ENCODE assay signal across 13 cellular contexts in genomic region chr11:133952199-133953190, GRCh38. TPM values are rescaled to one million over a fixed set of nuclear protein-coding genes. Genes with fewer than 3 reads are reported as not detected.
DNase-seq lines count a peak whose midpoint lies in the region; ATAC-seq, FAIRE-seq and TF ChIP-seq lines count a peak whose summit lies in the region.
"Had no signal": no experiment of that assay in that cellular context is flagged by ENCODE, and none has a peak within 500 bp of the region (broad histone marks: within the 10 kb centered on the region; RNA-seq: fewer than 3 reads in every experiment).

No MANE protein-coding gene starts in this region.

- no peak overlapping the region for H2BK5ac ChIP-seq in IMR-90 (ENCODE audit: low read depth, low read length, poor library complexity, severe bottlenecking)

- no peak overlapping the region for H3K4me2 ChIP-seq in IMR-90 (ENCODE audit: low read depth, low read length)
- H3K4me2 ChIP-seq in endothelial cell of umbilical vein (ENCODE audit: insufficient read depth, low read length) = no peak overlapping the region

- no peak overlapping the region for H4K5ac ChIP-seq in IMR-90 (ENCODE audit: low read depth, low read length)

- H4K20me1 ChIP-seq in IMR-90 (ENCODE audit: insufficient read depth, low read length) = no peaks in the 10 kb centered on the region
- no peaks in the 10 kb centered on the region for H4K20me1 ChIP-seq in endothelial cell of umbilical vein (replicated peaks; ENCODE audit: control insufficient read depth, extremely low read depth, insufficient read depth, low read length)

- H2AK9ac ChIP-seq in IMR-90 (replicated peaks; ENCODE audit: low read depth, low read length, poor library complexity) = no peak overlapping the region

- H3K79me1 ChIP-seq in IMR-90 (ENCODE audit: low read depth in 1 of 2, low read length in 2 of 2) = no peaks in the 10 kb centered on the region

- H4K91ac ChIP-seq in IMR-90 (ENCODE audit: insufficient read depth, low read depth, low read length) = no peak overlapping the region

- H3K23ac ChIP-seq in IMR-90 (ENCODE audit: low read depth, low read length) = no peak overlapping the region

- H4K8ac ChIP-seq in IMR-90 (ENCODE audit: low read depth in 2 of 2, low read length in 2 of 2) = no peak overlapping the region

- WGBS in IMR-90 (ENCODE audit: extremely low coverage in 2 of 2, insufficient read length in 1 of 2), 2 experiments = 70% methylated on average over 3 of the region's 10 CpGs; no CpG with 5 or more reads in 1 of the 2 experiments

- POLR2A ChIA-PET in IMR-90 (lab: Charles Lee; ENCODE audit: unreplicated experiment) = no interaction called here
- POLR2A ChIA-PET in endothelial cell of umbilical vein (lab: Charles Lee) = no interaction called here

- no peak overlapping the region for H3K18ac ChIP-seq in IMR-90 (ENCODE audit: low read depth, low read length)

- H3K36me3 ChIP-seq in BE2C = no peaks in the 10 kb centered on the region
- no peaks in the 10 kb centered on the region for H3K36me3 ChIP-seq in IMR-90 (ENCODE audit: control insufficient read depth, insufficient read depth, low read length)
- H3K36me3 ChIP-seq in endothelial cell of umbilical vein (ENCODE audit: control insufficient read depth in 2 of 2, extremely low read depth in 1 of 2, insufficient read depth in 2 of 2, low read length in 2 of 2) = no peaks in the 10 kb centered on the region
- H3K36me3 ChIP-seq: brain microvascular endothelial cell had no signal

- no peaks in the 10 kb centered on the region for H3K79me2 ChIP-seq in endothelial cell of umbilical vein (ENCODE audit: control insufficient read depth, insufficient read depth, low read length)

- H3K9me1 ChIP-seq in IMR-90 (ENCODE audit: insufficient read depth, low read length) = no peaks in the 10 kb centered on the region
- no peaks in the 10 kb centered on the region for H3K9me1 ChIP-seq in endothelial cell of umbilical vein (replicated peaks; ENCODE audit: control insufficient read depth, extremely low read depth, insufficient read depth, low read length)

- no peak overlapping the region for H3K14ac ChIP-seq in IMR-90 (replicated peaks; ENCODE audit: low read depth, low read length)

- intact Hi-C loops in IMR-90 (cut with micrococcal nuclease) (no loop called here), endothelial cell of umbilical vein (cut with micrococcal nuclease) (no loop called here)

- peaks cover 86% of the 10 kb centered on the region for H3K4me1 Mint-ChIP-seq in nephron progenitor cell

- in situ Hi-C loops in IMR-90 (cut with MboI; ENCODE audit: low sequenced_read_pairs) = no loop called here

- H2AFZ ChIP-seq in IMR-90 (replicated peaks; ENCODE audit: low read length, poor library complexity) (peak overlapping the region; percentile 56), endothelial cell of umbilical vein (ENCODE audit: low read depth, low read length) (no peak overlapping the region)

- no peak overlapping the region for H2AK5ac ChIP-seq in IMR-90 (ENCODE audit: low read depth, low read length)

- no peak overlapping the region for H3K56ac ChIP-seq in IMR-90 (ENCODE audit: extremely low read depth, insufficient read depth, low read length)

- no peaks in the 10 kb centered on the region for H3K9me3 ChIP-seq in BE2C
- no peaks in the 10 kb centered on the region for H3K9me3 ChIP-seq in IMR-90 (ENCODE audit: control insufficient read depth, insufficient read depth, low read length)
- no peaks in the 10 kb centered on the region for H3K9me3 ChIP-seq in endothelial cell of umbilical vein (replicated peaks; ENCODE audit: control insufficient read depth, insufficient read depth, low read length)

- no peak overlapping the region for H3K4ac ChIP-seq in IMR-90 (ENCODE audit: low read depth, low read length)

- TF ChIP-seq RAD21 in IMR-90 (IDR thresholded peaks at IDR 0.05; ENCODE audit: low read length) = no peak

- no peak overlapping the region for H2BK20ac ChIP-seq in IMR-90 (ENCODE audit: low read depth, low read length)

- ATAC-seq in IMR-90 (ENCODE audit: low read depth) (no peak), HG03108 (IDR thresholded peaks at IDR 0.05; ENCODE audit: unreplicated experiment) (no peak), GM19452 (IDR thresholded peaks at IDR 0.05; ENCODE audit: unreplicated experiment) (no peak)
- ATAC-seq: PC-3 had no signal

- no peak for TF ChIP-seq POLR2A in IMR-90 (IDR thresholded peaks at IDR 0.05; ENCODE audit: low read depth, low read length)
- no peak for TF ChIP-seq POLR2A in endothelial cell of umbilical vein (IDR thresholded peaks at IDR 0.05; ENCODE audit: low read depth, low read length)

- TF ChIP-seq CTCF in BE2C (IDR thresholded peaks at IDR 0.05; ENCODE audit: low read depth, low read length) (no peak), IMR-90 (conservative IDR thresholded peaks at IDR 0.05; ENCODE audit: low read depth, low read length) (no peak), endothelial cell of umbilical vein (IDR thresholded peaks at IDR 0.05; ENCODE audit: extremely low read depth in 1 of 2, insufficient read depth in 1 of 2, low read depth in 1 of 2, low read length in 2 of 2) (no peak), nephron progenitor cell (IDR thresholded peaks at IDR 0.05) (no peak)

- H3K4me3 ChIP-seq in BE2C (ENCODE audit: low read depth, low read length) (peak overlapping the region; percentile 95), IMR-90 (ENCODE audit: insufficient read depth, low read depth, low read length) (no peak overlapping the region), endothelial cell of umbilical vein (replicated peaks in 1 of 3; ENCODE audit: insufficient read depth in 1 of 3, low read depth in 1 of 3, low read length in 3 of 3) (no peak overlapping the region)

- DNase-seq in BE2C = peak; percentile 26
- DNase-seq in IMR-90 = no peak
- no peak for DNase-seq in endothelial cell of umbilical vein (ENCODE audit: low read depth, low spot score)
- DNase-seq in nephron progenitor cell = no peak
- DNase-seq in OCI-M2 (lab: John Stamatoyannopoulos, UW; ENCODE audit: unreplicated experiment) = no peak
- DNase-seq in NCI-H345 (lab: John Stamatoyannopoulos, UW) = no peak
- DNase-seq: naive B cell; stimulated activated CD4-positive, alpha-beta T cell treated with anti-CD3 and anti-CD28 coated beads, Interleukin-15, amount 100 ng/mL, for 24 hours had no signal

- CTCF ChIA-PET in IMR-90 (lab: Yijun Ruan, JAX) = no interaction called here
- CTCF ChIA-PET in endothelial cell of umbilical vein (lab: Charles Lee) = no interaction called here

- H3K27ac ChIP-seq in IMR-90 (ENCODE audit: insufficient read depth, low read length) (no peak overlapping the region), endothelial cell of umbilical vein (ENCODE audit: insufficient read depth, low read depth, low read length) (no peak overlapping the region)
- H3K27ac ChIP-seq: brain microvascular endothelial cell had no signal

- H3K4me3 Mint-ChIP-seq in nephron progenitor cell = peak overlapping the region; percentile 83
- H3K4me3 Mint-ChIP-seq: B cell had no signal

- H3K4me1 ChIP-seq in BE2C = peaks cover 40% of the 10 kb centered on the region
- H3K4me1 ChIP-seq in IMR-90 (ENCODE audit: control insufficient read depth, insufficient read depth, low read length) = peaks cover 2% of the 10 kb centered on the region; the same call in 1 of the 2 replicates
- no peaks in the 10 kb centered on the region for H3K4me1 ChIP-seq in endothelial cell of umbilical vein (ENCODE audit: control insufficient read depth, extremely low read depth, insufficient read depth, low read length)

- H3K9me3 Mint-ChIP-seq in nephron progenitor cell = no peaks in the 10 kb centered on the region

- BruUV-seq in IMR-90 (replicated peaks; lab: Mats Ljungman, UMichigan) (no TSS peak), endothelial cell of umbilical vein (replicated peaks; lab: Mats Ljungman, UMichigan) (no TSS peak)

- H3K9ac ChIP-seq in IMR-90 (ENCODE audit: low read depth, low read length) (no peak overlapping the region), endothelial cell of umbilical vein (replicated peaks; ENCODE audit: extremely low read depth, insufficient read depth, low read length) (no peak overlapping the region)

- no peak overlapping the region for H2BK120ac ChIP-seq in IMR-90 (ENCODE audit: low read depth, low read length)

- no peak overlapping the region for H2BK15ac ChIP-seq in IMR-90 (ENCODE audit: low read depth, low read length)

- H3K27me3 Mint-ChIP-seq in nephron progenitor cell (ENCODE audit: low read depth, poor library complexity) = peaks cover 53% of the 10 kb centered on the region

- H3K36me3 Mint-ChIP-seq in nephron progenitor cell (ENCODE audit: low read depth) = no peaks in the 10 kb centered on the region
- H3K36me3 Mint-ChIP-seq: naive B cell had no signal

- no peak overlapping the region for H3K27ac Mint-ChIP-seq in nephron progenitor cell
- H3K27ac Mint-ChIP-seq: B cell had no signal

- no peaks in the 10 kb centered on the region for H3K27me3 ChIP-seq in BE2C
- peaks cover 54% of the 10 kb centered on the region for H3K27me3 ChIP-seq in IMR-90 (ENCODE audit: control insufficient read depth, insufficient read depth, low read length)
- peaks cover 29 to 31% of the 10 kb centered on the region in 2 experiments for H3K27me3 ChIP-seq in endothelial cell of umbilical vein (ENCODE audit: control insufficient read depth in 2 of 2, insufficient read depth in 2 of 2, low read length in 2 of 2)

- dilution Hi-C loops in IMR-90 (cut with HindIII; ENCODE audit: low sequenced_read_pairs, unreplicated experiment) (no loop called here), endothelial cell of umbilical vein (cut with MboI; ENCODE audit: extremely low pct_ligation_motif_present, low sequenced_read_pairs) (no loop called here)

- FAIRE-seq in endothelial cell of umbilical vein (lab: Jason Lieb, UNC) = no peak

TF ChIP-seq in IMR-90, 13 proteins besides CTCF, POLR2A, EP300 and RAD21 (continues in another document):
- no peak for TF ChIP-seq RCOR1 (IDR thresholded peaks at IDR 0.05; ENCODE audit: insufficient replicate concordance, low read length)

RNA-seq across cellular contexts. Expression of gene IGSF9B, which starts 4.3 kb away (rescaled TPM):
- 112 TPM for polyA plus RNA-seq in BE2C (2012; ENCODE audit: insufficient read depth, insufficient read length, low read depth)
- total RNA-seq in IMR-90 (2012; rRNA removed) (under 0.01 TPM in 1 of 2 replicates, not detected in the other), endothelial cell of umbilical vein (0.15 and 0.69 TPM in 2 replicates)
- polyA plus RNA-seq in IMR-90 (2012; rRNA removed) (0.10 and 0.13 TPM in 2 replicates), endothelial cell of umbilical vein (0.06 and 0.18 TPM in 2 replicates)
- polyA plus RNA-seq in IMR-90 (2012; cell fraction: cytosol; rRNA removed) = 0.07 TPM in 1 of 2 replicates, not detected in the other
- polyA plus RNA-seq in IMR-90 (2012; cell fraction: nucleus; rRNA removed; ENCODE audit: low replicate concordance) = 0.47 and 0.55 TPM in 2 replicates
- 0.01 and 0.06 TPM in 2 replicates for polyA plus RNA-seq in endothelial cell of umbilical vein (2011; cell fraction: cytosol; rRNA removed)
- polyA plus RNA-seq in endothelial cell of umbilical vein (2011; cell fraction: nucleus; rRNA removed) = 0.24 and 0.43 TPM in 2 replicates
- polyA plus RNA-seq in endothelial cell of umbilical vein (2012) = 0.11 TPM in 1 of 2 replicates, not detected in the other
- 0.22 TPM in 1 of 2 replicates, not detected in the other for polyA minus RNA-seq in endothelial cell of umbilical vein
- not detected for polyA minus RNA-seq in endothelial cell of umbilical vein (2011; cell fraction: cytosol; rRNA and poly(A)+ RNA removed)
- polyA minus RNA-seq in endothelial cell of umbilical vein (2011; cell fraction: nucleus; rRNA and poly(A)+ RNA removed) = 0.19 and 0.29 TPM in 2 replicates
